Comparison of ENCODE assay signal across 13 cellular contexts in the genomic region with DNA sequence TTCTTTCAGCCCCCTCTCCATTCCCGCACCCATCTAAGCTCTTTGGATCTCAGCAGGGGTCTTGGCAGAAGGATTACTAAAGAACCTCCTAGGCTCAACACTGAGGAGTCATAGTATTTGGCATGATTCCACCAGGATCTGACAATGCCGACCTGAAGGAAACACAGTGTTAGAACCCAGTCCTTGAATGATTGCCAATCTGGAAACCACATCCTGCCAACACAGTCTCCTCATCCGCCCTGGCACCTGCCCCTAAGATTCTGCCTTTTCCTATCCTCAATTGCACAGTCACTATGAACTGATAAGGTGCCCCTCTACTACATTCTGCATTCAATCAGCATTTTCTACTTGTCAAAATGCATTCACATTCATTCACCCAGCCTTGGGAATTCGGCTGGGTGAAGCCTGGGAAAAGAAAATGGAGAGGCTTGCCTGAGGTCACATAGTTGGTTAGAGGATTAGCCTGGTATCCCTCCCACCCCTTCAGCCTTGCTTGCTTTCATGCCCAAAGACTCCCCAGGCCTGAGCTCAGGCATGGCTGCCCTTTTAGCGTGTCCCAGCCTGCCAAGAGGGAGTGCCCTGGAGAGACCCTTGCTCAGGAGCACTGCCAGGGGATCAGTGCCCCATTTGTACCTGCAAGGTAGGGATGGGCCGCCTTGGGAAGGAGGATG. TPM values are rescaled to one million over a fixed set of nuclear protein-coding genes. Genes with fewer than 3 reads are reported as not detected.
DNase-seq lines count a peak whose midpoint lies in the region; ATAC-seq and TF ChIP-seq lines count a peak whose summit lies in the region.
"Had no signal": no experiment of that assay in that cellular context is flagged by ENCODE, and none has a peak within 500 bp of the region (broad histone marks: within the 10 kb centered on the region; RNA-seq: fewer than 3 reads in every experiment).

No MANE protein-coding gene starts in this region.

- H3K4me3 Mint-ChIP-seq in mesothelial cell of epicardium, result no peak overlapping the region

- POLR2A ChIA-PET in A673 (lab: Charles Lee; ENCODE audit: low non-redundant PET), result no interaction called here

- intact Hi-C loops in A673 (cut with micrococcal nuclease; ENCODE audit: unreplicated experiment), result no loop called here

- H3K9me3 ChIP-seq in A673 (ENCODE audit: low read depth, low read length, poor library complexity, severe bottlenecking) (no peaks in the 10 kb centered on the region), right atrium auricular region (no peaks in the 10 kb centered on the region)
- H3K9me3 ChIP-seq: heart left ventricle, ovary had no signal

- H3K27me3 Mint-ChIP-seq in mesothelial cell of epicardium (ENCODE audit: low read depth), result no peaks in the 10 kb centered on the region

- no peak overlapping the region for H3K27ac Mint-ChIP-seq in mesothelial cell of epicardium

- BruUV-seq in A673 (replicated peaks; lab: Mats Ljungman, UMichigan), result no TSS peak

- ATAC-seq in left lobe of liver, result no peak
- ATAC-seq: heart left ventricle had no signal

- CTCF ChIA-PET in A673 (lab: Charles Lee), result no interaction called here

- TF ChIP-seq CTCF in A673 (conservative IDR thresholded peaks at IDR 0.05; ENCODE audit: low read depth, low read length) (no peak), mesothelial cell of epicardium (IDR thresholded peaks at IDR 0.05; ENCODE audit: unreplicated experiment) (no peak), right atrium auricular region (IDR thresholded peaks at IDR 0.05) (no peak)

- H3K9me3 Mint-ChIP-seq in mesothelial cell of epicardium, result peaks cover 16% of the 10 kb centered on the region

- no peaks in the 10 kb centered on the region for H3K27me3 ChIP-seq in A673 (replicated peaks; ENCODE audit: insufficient read depth, low read depth, low read length, poor library complexity)
- H3K27me3 ChIP-seq in right atrium auricular region, result no peaks in the 10 kb centered on the region
- H3K27me3 ChIP-seq: ovary had no signal

- no peak overlapping the region for H3K4me3 ChIP-seq in A673 (ENCODE audit: low read depth, low read length, poor library complexity, severe bottlenecking)
- no peak overlapping the region for H3K4me3 ChIP-seq in right atrium auricular region
- H3K4me3 ChIP-seq: heart left ventricle, ovary had no signal

- H3K36me3 Mint-ChIP-seq in mesothelial cell of epicardium, result no peaks in the 10 kb centered on the region

- DNase-seq in A673 (ENCODE audit: low spot score) (peak; percentile 78), GM03348 (ENCODE audit: low spot score) (peak; percentile 5), NCI-H460 (ENCODE audit: extremely low read depth, low read depth) (peak; percentile 22), dermis blood vessel endothelial cell (peak; percentile 81), mesothelial cell of epicardium (ENCODE audit: low spot score in 2 of 2, unreplicated experiment in 2 of 2) (no peak), right atrium auricular region (ENCODE audit: low spot score) (no peak), hepatic stellate cell (ENCODE audit: low spot score) (no peak), left lobe of liver (ENCODE audit: low spot score) (no peak)
- DNase-seq: activated gamma-delta T cell; heart left ventricle; ovary; Right ventricle myocardium superior; stimulated activated CD8-positive, alpha-beta memory T cell treated with anti-CD3 and anti-CD28 coated beads, Interleukin-4, amount 100 ng/mL, for 48 hours had no signal

- H3K27ac ChIP-seq in A673 (ENCODE audit: low read depth, low read length, poor library complexity, severe bottlenecking) (no peak overlapping the region), right atrium auricular region (no peak overlapping the region)
- H3K27ac ChIP-seq: heart left ventricle, ovary had no signal

- H3K36me3 ChIP-seq in A673 (ENCODE audit: insufficient read depth, low read length, poor library complexity, severe bottlenecking) (no peaks in the 10 kb centered on the region), right atrium auricular region (no peaks in the 10 kb centered on the region)
- H3K36me3 ChIP-seq: heart left ventricle, ovary had no signal

- H3K4me1 ChIP-seq in A673 (ENCODE audit: insufficient read depth, low read length, poor library complexity, severe bottlenecking) (peaks cover 13% of the 10 kb centered on the region), right atrium auricular region (no peaks in the 10 kb centered on the region)
- H3K4me1 ChIP-seq: heart left ventricle had no signal

- peaks cover 4% of the 10 kb centered on the region for H3K4me1 Mint-ChIP-seq in mesothelial cell of epicardium

RNA-seq across cellular contexts. Expression of gene CLDN2, which starts 2.2 kb away (rescaled TPM):
- total RNA-seq in A673 (2021) (not detected in 2 replicates), dermis blood vessel endothelial cell (0.09 and 0.17 TPM in 2 replicates), mesothelial cell of epicardium (not detected in 3 replicates), right atrium auricular region (not detected), left lobe of liver (6.0 TPM)
- total RNA-seq in NCI-H460 (2014; rRNA removed; shearing (Covaris generic)), result not detected in 2 replicates
- polyA plus RNA-seq in NCI-H460 (2014; cell fraction: nucleus; rRNA removed), result not detected in 2 replicates
- total RNA-seq: heart left ventricle, Right ventricle myocardium superior had no signal
- polyA plus RNA-seq: heart left ventricle had no signal

RNA-seq across cellular contexts. Expression of gene RIPPLY1, which starts 14.8 kb away (rescaled TPM):
- total RNA-seq in A673 (2021) (not detected in 2 replicates), dermis blood vessel endothelial cell (not detected in 2 replicates), mesothelial cell of epicardium (not detected in 3 replicates), right atrium auricular region (not detected), left lobe of liver (0.75 TPM)
- not detected in 2 replicates for total RNA-seq in NCI-H460 (2014; rRNA removed; shearing (Covaris generic))
- not detected in 2 replicates for polyA plus RNA-seq in NCI-H460 (2014; cell fraction: nucleus; rRNA removed)
- total RNA-seq: heart left ventricle, Right ventricle myocardium superior had no signal
- polyA plus RNA-seq: ovary had no signal

Comparison
In these comparisons a context has a peak if more than half of its experiments do, and no peak if none do; other contexts are left out.
1. DNase-seq: peak in A673 (single experiment), GM03348 (single experiment), NCI-H460 (single experiment) and dermis blood vessel endothelial cell (single experiment); none in mesothelial cell of epicardium (0 of 2), right atrium auricular region (single experiment), hepatic stellate cell (single experiment) and left lobe of liver (single experiment).